ENCODE assay signal across 1 cellular context in genomic region chr22:40320687-40321086, GRCh38.
A peak's percentile ranks its signal among the peaks of the same experiment; 100 is the strongest.
TF ChIP-seq lines count a peak whose summit lies in the region.

No MANE protein-coding gene starts in this region.

TF ChIP-seq in K562, 482 proteins besides CTCF, POLR2A, EP300 and RAD21 (continues in another document):
- TF ChIP-seq PHB2 (IDR thresholded peaks at IDR 0.05; ENCODE audit: low read depth) (no peak), SOX6 (IDR thresholded peaks at IDR 0.05) (peak; percentile 31; the same call in 1 of the 2 replicates), MAFG (tag; conservative IDR thresholded peaks at IDR 0.05) (no peak), FOXO4 (CRISPR knock-in tag; IDR thresholded peaks at IDR 0.05) (no peak), TCF3 (CRISPR knock-in tag; IDR thresholded peaks at IDR 0.05) (peak; percentile 53), PHF20 (IDR thresholded peaks at IDR 0.05; ENCODE audit: partially characterized antibody) (no peak), DDX20 (tag; IDR thresholded peaks at IDR 0.05; ENCODE audit: low read depth) (no peak), NRF1 (conservative IDR thresholded peaks at IDR 0.05 in 1 of 2, IDR thresholded peaks at IDR 0.05 in 1 of 2) (no peak), ZFX (CRISPR knock-in tag; IDR thresholded peaks at IDR 0.05) (no peak), FOSL1 (tag; conservative IDR thresholded peaks at IDR 0.05) (peak; percentile 60), ID3 (CRISPR knock-in tag; IDR thresholded peaks at IDR 0.05) (no peak), ID3 (tag; IDR thresholded peaks at IDR 0.05) (no peak), KLF13 (tag; IDR thresholded peaks at IDR 0.05; ENCODE audit: borderline replicate concordance, low read depth) (no peak), TEAD4 (IDR thresholded peaks at IDR 0.05; ENCODE audit: low read length) (peak; percentile 27; the same call in 1 of the 2 replicates), TEAD4 (CRISPR knock-in tag; IDR thresholded peaks at IDR 0.05; ENCODE audit: borderline replicate concordance) (no peak), ZBTB7A (IDR thresholded peaks at IDR 0.05; ENCODE audit: borderline replicate concordance, control insufficient read depth, low read depth, low read length) (no peak), PHB (CRISPR knock-in tag; IDR thresholded peaks at IDR 0.05) (no peak), ATF3 (IDR thresholded peaks at IDR 0.05) (no peak), ATF3 (CRISPR knock-in tag; conservative IDR thresholded peaks at IDR 0.05) (no peak), CCNT2 (IDR thresholded peaks at IDR 0.05; ENCODE audit: borderline replicate concordance, extremely low read depth, insufficient read length, low read depth, low read length) (no peak), NCOA6 (IDR thresholded peaks at IDR 0.05) (no peak), MED1 (CRISPR knock-in tag; IDR thresholded peaks at IDR 0.05; ENCODE audit: borderline replicate concordance) (no peak), RBBP5 (IDR thresholded peaks at IDR 0.05; ENCODE audit: borderline replicate concordance, insufficient read depth, low read length, poor library complexity, severe bottlenecking) (no peak), LCOR (CRISPR knock-in tag; IDR thresholded peaks at IDR 0.05) (no peak), DMBX1 (CRISPR knock-in tag; IDR thresholded peaks at IDR 0.05; ENCODE audit: borderline replicate concordance) (no peak), POLR2AphosphoS5 (IDR thresholded peaks at IDR 0.05; ENCODE audit: control insufficient read depth, insufficient read depth, low read depth, low read length) (no peak), ZNF609 (CRISPR knock-in tag; IDR thresholded peaks at IDR 0.05; ENCODE audit: borderline replicate concordance) (no peak), HNRNPLL (IDR thresholded peaks at IDR 0.05; ENCODE audit: low read depth, low read length, poor library complexity, severe bottlenecking) (no peak), CBFA2T3 (IDR thresholded peaks at IDR 0.05) (peak; percentile 51), DNMT1 (IDR thresholded peaks at IDR 0.05) (no peak), IFI16 (CRISPR knock-in tag; IDR thresholded peaks at IDR 0.05) (no peak), HNRNPH1 (optimal IDR thresholded peaks at IDR 0.05; ENCODE audit: low read depth, low read length) (no peak), RBM17 (IDR thresholded peaks at IDR 0.05; ENCODE audit: borderline replicate concordance, low read depth, low read length) (no peak), ZNF318 (IDR thresholded peaks at IDR 0.05; ENCODE audit: borderline replicate concordance in 1 of 2, low read depth in 1 of 2) (no peak), HEY1 (CRISPR knock-in tag; IDR thresholded peaks at IDR 0.05; ENCODE audit: borderline replicate concordance) (no peak), ZFP30 (CRISPR knock-in tag; IDR thresholded peaks at IDR 0.05; ENCODE audit: borderline replicate concordance) (no peak), ZNF224 (CRISPR knock-in tag; IDR thresholded peaks at IDR 0.05) (no peak), RB1 (IDR thresholded peaks at IDR 0.05; ENCODE audit: low read depth) (no peak), ZNF3 (CRISPR knock-in tag; IDR thresholded peaks at IDR 0.05) (no peak), WHSC1 (IDR thresholded peaks at IDR 0.05; ENCODE audit: low read length) (no peak), ELK3 (CRISPR knock-in tag; IDR thresholded peaks at IDR 0.05) (no peak), FOXK2 (conservative IDR thresholded peaks at IDR 0.05 in 1 of 2, IDR thresholded peaks at IDR 0.05 in 1 of 2; ENCODE audit: low read depth in 2 of 2) (no peak), ELF4 (CRISPR knock-in tag; IDR thresholded peaks at IDR 0.05) (no peak), ZNF217 (CRISPR knock-in tag; IDR thresholded peaks at IDR 0.05) (no peak), STAT5A (IDR thresholded peaks at IDR 0.05; ENCODE audit: borderline replicate concordance, low read length) (no peak), SMARCE1 (IDR thresholded peaks at IDR 0.05) (peak; percentile 34; the same call in 1 of the 2 replicates), MTA2 (IDR thresholded peaks at IDR 0.05; ENCODE audit: low read depth) (peak; percentile 43; the same call in 1 of the 2 replicates), RCOR1 (IDR thresholded peaks at IDR 0.05; ENCODE audit: borderline replicate concordance in 1 of 2, low read depth in 2 of 2, low read length in 2 of 2) (no peak), EGR1 (conservative IDR thresholded peaks at IDR 0.05) (no peak), FOXJ3 (CRISPR knock-in tag; IDR thresholded peaks at IDR 0.05) (no peak), TRIM25 (IDR thresholded peaks at IDR 0.05; ENCODE audit: borderline replicate concordance) (no peak), NFRKB (IDR thresholded peaks at IDR 0.05; ENCODE audit: low read depth) (no peak), ARID1B (IDR thresholded peaks at IDR 0.05) (peak; percentile 65), KDM5B (IDR thresholded peaks at IDR 0.05; ENCODE audit: insufficient replicate concordance, low read depth, low read length) (no peak), ZNF212 (CRISPR knock-in tag; IDR thresholded peaks at IDR 0.05) (no peak), NFIC (IDR thresholded peaks at IDR 0.05) (no peak), C11orf30 (IDR thresholded peaks at IDR 0.05; ENCODE audit: low read depth) (no peak)
